1 cellular context compared by ENCODE assay signal in genomic region chr3:194076486-194076885, GRCh38.
TF ChIP-seq lines count a peak whose summit lies in the region.

No MANE protein-coding gene starts in this region.

TF ChIP-seq in A549, 52 proteins besides CTCF, POLR2A, EP300 and RAD21:
- TF ChIP-seq RARB (CRISPR knock-in tag; IDR thresholded peaks at IDR 0.05) (no peak), SREBF2 (IDR thresholded peaks at IDR 0.05) (no peak), HMGXB4 (CRISPR knock-in tag; IDR thresholded peaks at IDR 0.05; ENCODE audit: borderline replicate concordance) (no peak), ATOH8 (CRISPR knock-in tag; IDR thresholded peaks at IDR 0.05; ENCODE audit: low read depth) (no peak), TFCP2L1 (CRISPR knock-in tag; IDR thresholded peaks at IDR 0.05) (no peak), NR3C1 (IDR thresholded peaks at IDR 0.05) (no peak), RNF2 (IDR thresholded peaks at IDR 0.05; ENCODE audit: borderline replicate concordance, low read depth) (no peak), CEBPB (IDR thresholded peaks at IDR 0.05) (no peak), EHF (CRISPR knock-in tag; IDR thresholded peaks at IDR 0.05) (no peak), POLR2AphosphoS2 (conservative IDR thresholded peaks at IDR 0.05; ENCODE audit: low read length) (no peak)
